Comparison of ENCODE assay signal across 33 cellular contexts in genomic region chrX:49064303-49064702, GRCh38.
"Had no signal": no experiment of that assay in that cellular context is flagged by ENCODE, and none has a peak within 500 bp of the region (broad histone marks: within the 10 kb centered on the region; RNA-seq: fewer than 3 reads in every experiment).

No MANE protein-coding gene starts in this region.

- H3K36me3 Mint-ChIP-seq: activated naive CD4-positive, alpha-beta T cell treated with anti-CD3 and anti-CD28 coated beads, Interleukin-2, amount 50 U/mL, for 24 hours; activated naive CD8-positive, alpha-beta T cell treated with anti-CD3 and anti-CD28 coated beads for 36 hours had no signal

- H3K4me3 Mint-ChIP-seq: activated B cell treated with CpG ODN at 0.5 μM for 24 hours; activated CD4-positive, alpha-beta memory T cell treated with anti-CD3 and anti-CD28 coated beads, Interleukin-2, amount 10 ng/mL, durations not matched to agents 7 days and 5 days; activated CD4-positive, alpha-beta T cell treated with anti-CD3 and anti-CD28 coated beads for 36 hours; activated CD4-positive, alpha-beta T cell treated with anti-CD3 and anti-CD28 coated beads, Interleukin-2, amount 10 ng/mL, durations not matched to agents 24 days and 14 days; activated naive CD4-positive, alpha-beta T cell treated with anti-CD3 and anti-CD28 coated beads, Interleukin-2, amount 50 U/mL, for 24 hours; activated naive CD8-positive, alpha-beta T cell treated with anti-CD3 and anti-CD28 coated beads for 36 hours; activated naive CD8-positive, alpha-beta T cell treated with anti-CD3 and anti-CD28 coated beads, Interleukin-2, amount 50 U/mL, for 24 hours; activated T-cell treated with anti-CD3 and anti-CD28 coated beads, Interleukin-2, amount 50 U/mL, for 24 hours; activated T-cell treated with anti-CD3 and anti-CD28 coated beads, Interleukin-2, amount 50 U/mL, for 72 hours; T-helper 17 cell; T-helper 2 cell treated with Interferon-gamma antibody and Interleukin-4, amounts not matched to agents 5 μg/mL and 100 μg/mL, for 36 hours had no signal

- ATAC-seq: activated CD4-positive, alpha-beta T cell treated with anti-CD3 and anti-CD28 coated beads for 36 hours; activated CD4-positive, CD25-positive, alpha-beta regulatory T cell treated with anti-CD3 and anti-CD28 coated beads, Interleukin-2, amount 50 U/mL, for 24 hours; activated naive CD8-positive, alpha-beta T cell treated with anti-CD3 and anti-CD28 coated beads, Interleukin-2, amount 50 U/mL, for 24 hours; activated T-cell treated with anti-CD3 and anti-CD28 coated beads, Interleukin-2, amount 50 U/mL, for 72 hours; body of pancreas; gastroesophageal sphincter; T-helper 17 cell had no signal

- H3K4me1 Mint-ChIP-seq: activated B cell treated with CpG ODN at 0.5 μM for 24 hours; activated CD4-positive, alpha-beta memory T cell treated with anti-CD3 and anti-CD28 coated beads, Interleukin-2, amount 10 ng/mL, durations not matched to agents 7 days and 5 days; activated CD4-positive, alpha-beta T cell treated with anti-CD3 and anti-CD28 coated beads for 36 hours; activated CD4-positive, alpha-beta T cell treated with anti-CD3 and anti-CD28 coated beads, Interleukin-2, amount 10 ng/mL, durations not matched to agents 24 days and 14 days; activated naive CD4-positive, alpha-beta T cell treated with anti-CD3 and anti-CD28 coated beads, Interleukin-2, amount 50 U/mL, for 24 hours; activated naive CD8-positive, alpha-beta T cell treated with anti-CD3 and anti-CD28 coated beads for 36 hours; activated naive CD8-positive, alpha-beta T cell treated with anti-CD3 and anti-CD28 coated beads, Interleukin-2, amount 50 U/mL, for 24 hours; T-helper 17 cell had no signal

- H3K4me1 ChIP-seq: adrenal gland had no signal

- H3K27me3 Mint-ChIP-seq: activated B cell treated with CpG ODN at 0.5 μM for 24 hours; activated CD4-positive, alpha-beta memory T cell treated with anti-CD3 and anti-CD28 coated beads, Interleukin-2, amount 10 ng/mL, durations not matched to agents 7 days and 5 days; activated CD4-positive, alpha-beta T cell treated with anti-CD3 and anti-CD28 coated beads for 36 hours; activated CD4-positive, alpha-beta T cell treated with anti-CD3 and anti-CD28 coated beads, Interleukin-2, amount 10 ng/mL, durations not matched to agents 24 days and 14 days; activated naive CD4-positive, alpha-beta T cell treated with anti-CD3 and anti-CD28 coated beads, Interleukin-2, amount 50 U/mL, for 24 hours; activated naive CD8-positive, alpha-beta T cell treated with anti-CD3 and anti-CD28 coated beads for 36 hours; activated naive CD8-positive, alpha-beta T cell treated with anti-CD3 and anti-CD28 coated beads, Interleukin-2, amount 50 U/mL, for 24 hours; T-helper 17 cell had no signal

- H3K9me3 Mint-ChIP-seq: activated B cell treated with CpG ODN at 0.5 μM for 24 hours; activated CD4-positive, alpha-beta memory T cell treated with anti-CD3 and anti-CD28 coated beads, Interleukin-2, amount 10 ng/mL, durations not matched to agents 7 days and 5 days; activated CD4-positive, alpha-beta T cell treated with anti-CD3 and anti-CD28 coated beads, Interleukin-2, amount 10 ng/mL, durations not matched to agents 24 days and 14 days; activated naive CD4-positive, alpha-beta T cell treated with anti-CD3 and anti-CD28 coated beads, Interleukin-2, amount 50 U/mL, for 24 hours; activated naive CD8-positive, alpha-beta T cell treated with anti-CD3 and anti-CD28 coated beads for 36 hours; activated naive CD8-positive, alpha-beta T cell treated with anti-CD3 and anti-CD28 coated beads, Interleukin-2, amount 50 U/mL, for 24 hours; activated T-cell treated with anti-CD3 and anti-CD28 coated beads, Interleukin-2, amount 50 U/mL, for 24 hours; activated T-cell treated with anti-CD3 and anti-CD28 coated beads, Interleukin-2, amount 50 U/mL, for 72 hours; T-helper 2 cell treated with Interferon-gamma antibody and Interleukin-4, amounts not matched to agents 5 μg/mL and 100 μg/mL, for 36 hours had no signal

- H3K36me3 ChIP-seq: adrenal gland, WERI-Rb-1 had no signal

- FAIRE-seq: colon, endometrium, endothelial cell of umbilical vein had no signal

- H3K9me3 ChIP-seq: adrenal gland, body of pancreas, esophagus squamous epithelium, gastroesophageal sphincter had no signal

- H3K27ac Mint-ChIP-seq: activated B cell treated with CpG ODN at 0.5 μM for 24 hours; activated CD4-positive, alpha-beta memory T cell treated with anti-CD3 and anti-CD28 coated beads, Interleukin-2, amount 10 ng/mL, durations not matched to agents 7 days and 5 days; activated CD4-positive, alpha-beta T cell treated with anti-CD3 and anti-CD28 coated beads for 36 hours; activated CD4-positive, alpha-beta T cell treated with anti-CD3 and anti-CD28 coated beads, Interleukin-2, amount 10 ng/mL, durations not matched to agents 24 days and 14 days; activated naive CD8-positive, alpha-beta T cell treated with anti-CD3 and anti-CD28 coated beads for 36 hours; activated naive CD8-positive, alpha-beta T cell treated with anti-CD3 and anti-CD28 coated beads, Interleukin-2, amount 50 U/mL, for 24 hours; activated T-cell treated with anti-CD3 and anti-CD28 coated beads, Interleukin-2, amount 50 U/mL, for 24 hours; activated T-cell treated with anti-CD3 and anti-CD28 coated beads, Interleukin-2, amount 50 U/mL, for 72 hours; T-helper 17 cell; T-helper 2 cell treated with Interferon-gamma antibody and Interleukin-4, amounts not matched to agents 5 μg/mL and 100 μg/mL, for 36 hours had no signal

- DNase-seq: activated B cell treated with CpG ODN at 0.5 μM for 24 hours; activated CD4-positive, alpha-beta memory T cell treated with anti-CD3 and anti-CD28 coated beads, Interleukin-2, amount 10 ng/mL, durations not matched to agents 7 days and 5 days; activated CD4-positive, alpha-beta T cell treated with anti-CD3 and anti-CD28 coated beads for 36 hours; activated CD4-positive, alpha-beta T cell treated with anti-CD3 and anti-CD28 coated beads, Interleukin-2, amount 10 ng/mL, durations not matched to agents 24 days and 14 days; activated CD4-positive, alpha-beta T cell treated with anti-CD3 and anti-CD28 coated beads, Interleukin-2, amount 50 U/mL, for 4 hours; activated CD8-positive, alpha-beta memory T cell treated with anti-CD3 and anti-CD28 coated beads, Interleukin-2, amount 50 U/mL, for 48 hours; activated gamma-delta T cell; activated naive CD4-positive, alpha-beta T cell; activated naive CD8-positive, alpha-beta T cell treated with anti-CD3 and anti-CD28 coated beads for 36 hours; activated naive CD8-positive, alpha-beta T cell treated with anti-CD3 and anti-CD28 coated beads, Interleukin-2, amount 50 U/mL, for 24 hours; activated T-cell treated with anti-CD3 and anti-CD28 coated beads for 4 hours; activated T-cell treated with anti-CD3 and anti-CD28 coated beads, Interleukin-2, amount 50 U/mL, for 24 hours; activated T-cell treated with anti-CD3 and anti-CD28 coated beads, Interleukin-2, amount 50 U/mL, for 72 hours; adrenal gland; amygdala; aorta; body of pancreas; caudate nucleus; effector CD8-positive, alpha-beta T cell; esophagus squamous epithelium; foreskin melanocyte; T-helper 1 cell; T-helper 17 cell; T1000; WERI-Rb-1 had no signal

- H3K4me3 ChIP-seq: adrenal gland, body of pancreas, esophagus squamous epithelium, gastroesophageal sphincter had no signal

- H3K27me3 ChIP-seq: adrenal gland, body of pancreas, esophagus squamous epithelium, gastroesophageal sphincter had no signal

- H3K27ac ChIP-seq: adrenal gland, body of pancreas, epithelial cell of prostate, esophagus squamous epithelium, gastroesophageal sphincter, WERI-Rb-1 had no signal
